Comparison of ENCODE assay signal across 19 cellular contexts in genomic region chr18:63346471-63347183, GRCh38. TPM values are rescaled to one million over a fixed set of nuclear protein-coding genes. Genes with fewer than 3 reads are reported as not detected.
DNase-seq lines count a peak whose midpoint lies in the region; ATAC-seq and TF ChIP-seq lines count a peak whose summit lies in the region.
"Had no signal": no experiment of that assay in that cellular context is flagged by ENCODE, and none has a peak within 500 bp of the region (broad histone marks: within the 10 kb centered on the region; RNA-seq: fewer than 3 reads in every experiment).

No MANE protein-coding gene starts in this region.

- H3K27ac Mint-ChIP-seq in HFFc6 (peak overlapping the region; percentile 67), brain (peak overlapping the region in 4 of 5 experiments; percentile 0 to 48 (median 22))
- H3K27ac Mint-ChIP-seq: dendritic cell treated with granulocyte-macrophage colony-stimulating factor and Interleukin-4, amounts not matched to agents 40 ng/mL and 50 ng/mL, for 4 days had no signal

- H3K27ac ChIP-seq in skeletal muscle tissue (ENCODE audit: low read depth, low read length) = peak overlapping the region; percentile 32

- peak; percentile 52 for ATAC-seq in left ventricle myocardium superior
- ATAC-seq in HG03039 (IDR thresholded peaks at IDR 0.05; ENCODE audit: unreplicated experiment) = no peak
- ATAC-seq: GM12878 had no signal

- TF ChIP-seq CTCF in HFFc6 (IDR thresholded peaks at IDR 0.05) (no peak), brain (conservative IDR thresholded peaks at IDR 0.05) (no peak), BE2C (IDR thresholded peaks at IDR 0.05; ENCODE audit: low read depth, low read length) (no peak)

- no peaks in the 10 kb centered on the region for H3K9me3 ChIP-seq in skeletal muscle tissue (ENCODE audit: control insufficient read depth in 3 of 3, low read length in 3 of 3)
- H3K9me3 ChIP-seq in BE2C = no peaks in the 10 kb centered on the region

- no peaks in the 10 kb centered on the region for H3K9me3 Mint-ChIP-seq in HFFc6
- H3K9me3 Mint-ChIP-seq in brain = no peaks in the 10 kb centered on the region
- H3K9me3 Mint-ChIP-seq: dendritic cell treated with granulocyte-macrophage colony-stimulating factor and Interleukin-4, amounts not matched to agents 40 ng/mL and 50 ng/mL, for 4 days had no signal

- H3K4me3 ChIP-seq in skeletal muscle tissue (ENCODE audit: low read length in 3 of 3) (peak overlapping the region in 1 of 3 donors; percentile 8), BE2C (ENCODE audit: low read depth, low read length) (no peak overlapping the region)
- H3K4me3 ChIP-seq: GM12878 had no signal

- H3K4me1 ChIP-seq in skeletal muscle tissue (ENCODE audit: control insufficient read depth in 3 of 3, insufficient read depth in 3 of 3, low read length in 3 of 3) (peaks cover 14 to 27% (median 14%) of the 10 kb centered on the region in 3 donors), BE2C (no peaks in the 10 kb centered on the region)

- H3K4me3 Mint-ChIP-seq in HFFc6 (no peak overlapping the region), brain (no peak overlapping the region)
- H3K4me3 Mint-ChIP-seq: dendritic cell treated with granulocyte-macrophage colony-stimulating factor and Interleukin-4, amounts not matched to agents 40 ng/mL and 50 ng/mL, for 4 days had no signal

- intact Hi-C loops in left ventricle myocardium superior (cut with micrococcal nuclease) = loop anchor here (10.0 kb wide), 1 partner anchor 88 kb away; no protein-coding TSS in a partner anchor

- H3K27me3 Mint-ChIP-seq in HFFc6 (ENCODE audit: insufficient read depth) = no peaks in the 10 kb centered on the region; the same call in 1 of the 2 replicates
- no peaks in the 10 kb centered on the region for H3K27me3 Mint-ChIP-seq in brain
- H3K27me3 Mint-ChIP-seq: dendritic cell treated with granulocyte-macrophage colony-stimulating factor and Interleukin-4, amounts not matched to agents 40 ng/mL and 50 ng/mL, for 4 days had no signal

- no peaks in the 10 kb centered on the region for H3K27me3 ChIP-seq in skeletal muscle tissue (ENCODE audit: control insufficient read depth in 3 of 3, insufficient read depth in 3 of 3, low read length in 3 of 3)
- no peaks in the 10 kb centered on the region for H3K27me3 ChIP-seq in BE2C

- H3K36me3 ChIP-seq in skeletal muscle tissue (ENCODE audit: control insufficient read depth in 3 of 3, insufficient read depth in 3 of 3, low read length in 3 of 3) = peaks cover 28 to 63% (median 43%) of the 10 kb centered on the region in 3 donors
- H3K36me3 ChIP-seq in BE2C = no peaks in the 10 kb centered on the region

- DNase-seq in HFFc6 = no peak
- DNase-seq in left ventricle myocardium superior = no peak
- no peak for DNase-seq in BE2C
- no peak for DNase-seq in stimulated activated CD4-positive, alpha-beta T cell treated with anti-CD3 and anti-CD28 coated beads, Interleukin-1b, Interleukin-23, amount 100 ng/mL, for 48 hours
- DNase-seq in midbrain (lab: John Stamatoyannopoulos, UW) = no peak
- DNase-seq: activated CD4-positive, CD25-positive, alpha-beta regulatory T cell treated with anti-CD3 and anti-CD28 coated beads, Interleukin-2, amount 50 U/mL, for 72 hours; activated gamma-delta T cell treated with Interleukin-2 at 50 U/mL for 16 hours; aorta; erythroblast; islet precursor cell; NCI-H345; occipital lobe; SHP77; stimulated activated naive CD4-positive, alpha-beta T cell treated with Interleukin-2 at 50 U/mL for 16 hours had no signal

- peaks cover 23% of the 10 kb centered on the region for H3K4me1 Mint-ChIP-seq in HFFc6 (ENCODE audit: low read depth)
- no peaks in the 10 kb centered on the region for H3K4me1 Mint-ChIP-seq in brain

- H3K36me3 Mint-ChIP-seq in HFFc6 (ENCODE audit: low read depth) (peaks cover 38% of the 10 kb centered on the region), brain (peaks cover 71% of the 10 kb centered on the region)

- H3K9ac ChIP-seq in skeletal muscle tissue (ENCODE audit: low read depth in 1 of 3, low read length in 3 of 3) = peak overlapping the region in 2 of 3 donors; percentile 7 to 65

RNA-seq across cellular contexts. Expression of gene KDSR, which starts 20.4 kb away (rescaled TPM):
- total RNA-seq in HFFc6 (2021; fragmentation: NEBNext Ultra II Directional; extraction: Animal tissue kit (Norgen Biotek cat#: 25700)) = 10 to 100 TPM; 46.7 to 69.4 (median 57.1) TPM
- 36.3 TPM for polyA plus RNA-seq in brain (ENCODE audit: insufficient read depth, low read depth, low replicate concordance)
- 32.9 TPM for total RNA-seq in left ventricle myocardium superior
- 12.5 TPM for total RNA-seq in skeletal muscle tissue
- polyA plus RNA-seq in BE2C (2012; ENCODE audit: insufficient read depth, insufficient read length, low read depth) = 11.0 TPM

RNA-seq across cellular contexts. Expression of gene BCL2, which starts 27.1 kb away (rescaled TPM):
- total RNA-seq in HFFc6 (2021; fragmentation: NEBNext Ultra II Directional; extraction: Animal tissue kit (Norgen Biotek cat#: 25700)) = 1 to 10 TPM in 2 of 6 experiments, under 1 TPM in 4; 0.17 to 1.1 (median 0.95) TPM
- 8.0 TPM for polyA plus RNA-seq in brain (ENCODE audit: insufficient read depth, low read depth, low replicate concordance)
- 7.7 TPM for total RNA-seq in left ventricle myocardium superior
- 39.1 TPM for total RNA-seq in skeletal muscle tissue
- polyA plus RNA-seq in BE2C (2012; ENCODE audit: insufficient read depth, insufficient read length, low read depth) = 15.4 TPM
